ENCODE assay signal across 27 cellular contexts in genomic region chr3:147368561-147369151, GRCh38. TPM values are rescaled to one million over a fixed set of nuclear protein-coding genes. Genes with fewer than 3 reads are reported as not detected.
A peak's percentile ranks its signal among the peaks of the same experiment; 100 is the strongest.
DNase-seq lines count a peak whose midpoint lies in the region; ATAC-seq and TF ChIP-seq lines count a peak whose summit lies in the region.
"Had no signal": no experiment of that assay in that cellular context is flagged by ENCODE, and none has a peak within 500 bp of the region (broad histone marks: within the 10 kb centered on the region; RNA-seq: fewer than 3 reads in every experiment).

No MANE protein-coding gene starts in this region.

- H3K36me3 Mint-ChIP-seq in osteocyte (ENCODE audit: unreplicated experiment) = peaks cover 2% of the 10 kb centered on the region

- H3K9me3 Mint-ChIP-seq in osteocyte (ENCODE audit: unreplicated experiment) = no peaks in the 10 kb centered on the region
- H3K9me3 Mint-ChIP-seq: activated CD8-positive, alpha-beta T cell treated with anti-CD3 and anti-CD28 coated beads for 36 hours; activated T-helper 2 cell treated with anti-CD3 and anti-CD28 coated beads, Interferon-gamma antibody, Interleukin-2, Interleukin-4, amounts not matched to agents 10 μg/mL and 5 μg/mL and 100 μg/mL, durations not matched to agents 14 hours and 24 hours and 36 hours had no signal

- peaks cover 24% of the 10 kb centered on the region for H3K4me1 Mint-ChIP-seq in osteocyte (ENCODE audit: unreplicated experiment)
- H3K4me1 Mint-ChIP-seq: CD14-positive monocyte had no signal

- H3K27ac Mint-ChIP-seq in osteocyte (ENCODE audit: unreplicated experiment) = no peak overlapping the region
- H3K27ac Mint-ChIP-seq: activated CD8-positive, alpha-beta T cell treated with anti-CD3 and anti-CD28 coated beads for 36 hours; activated naive CD4-positive, alpha-beta T cell treated with anti-CD3 and anti-CD28 coated beads, Interleukin-2, amount 50 U/mL, for 72 hours; activated T-helper 2 cell treated with anti-CD3 and anti-CD28 coated beads, Interferon-gamma antibody, Interleukin-2, Interleukin-4, amounts not matched to agents 10 μg/mL and 5 μg/mL and 100 μg/mL, durations not matched to agents 14 hours and 24 hours and 36 hours; CD14-positive monocyte had no signal

- 6 to 11% methylated on average over 13 of the region's 13 CpGs for WGBS in aorta, 2 donors

- H3K27ac ChIP-seq in aorta (ENCODE audit: low read depth in 1 of 2, low read length in 2 of 2) = no peak overlapping the region
- H3K27ac ChIP-seq: gastrocnemius medialis, prostate gland had no signal

- intact Hi-C loops in aorta (cut with DNase I) = no loop called here

- H3K27me3 Mint-ChIP-seq in osteocyte (ENCODE audit: unreplicated experiment) = peaks cover 93% of the 10 kb centered on the region

- no peaks in the 10 kb centered on the region for H3K4me1 ChIP-seq in aorta (ENCODE audit: control insufficient read depth in 1 of 2, insufficient read depth in 2 of 2, low read length in 2 of 2)
- H3K4me1 ChIP-seq: prostate gland had no signal

- no peak for TF ChIP-seq CTCF in choroid plexus epithelial cell (conservative IDR thresholded peaks at IDR 0.05; ENCODE audit: low read depth, low read length)
- TF ChIP-seq CTCF in osteocyte (IDR thresholded peaks at IDR 0.05) = no peak

- peak overlapping the region; percentile 75 for H3K4me3 Mint-ChIP-seq in osteocyte (ENCODE audit: unreplicated experiment)
- H3K4me3 Mint-ChIP-seq: activated CD8-positive, alpha-beta T cell treated with anti-CD3 and anti-CD28 coated beads for 36 hours had no signal

- DNase-seq in NCI-H1694 treated with DMSO at 0.1 percent for 48 hours (lab: John Stamatoyannopoulos, UW) (peak; percentile 6), NCI-H1694 (lab: John Stamatoyannopoulos, UW) (no peak), RKO (ENCODE audit: low spot score) (peak; percentile 2), choroid plexus epithelial cell (ENCODE audit: low read depth) (no peak), osteocyte (ENCODE audit: extremely low spot score, unreplicated experiment) (no peak), aorta (no peak), NOMO-1 treated with dmso at 0.1 percent for 144 hours (lab: John Stamatoyannopoulos, UW; ENCODE audit: unreplicated experiment) (no peak)
- DNase-seq in activated effector memory CD4-positive, alpha-beta T cell treated with anti-CD3 and anti-CD28 coated beads, Interleukin-2, amount 50 U/mL, for 16 hours = no peak
- DNase-seq: 8988T; activated CD4-positive, CD25-positive, alpha-beta regulatory T cell treated with anti-CD3 and anti-CD28 coated beads, Interleukin-2, amount 50 U/mL, for 72 hours; activated CD8-positive, alpha-beta T cell treated with anti-CD3 and anti-CD28 coated beads for 36 hours; cerebellar nuclear complex; gastrocnemius medialis; HCEC 1CT; KBM-7; mesenchymal stem cell; NCI-H2081; SIG-M5; stimulated activated CD4-positive, alpha-beta T cell treated with anti-CD3 and anti-CD28 coated beads, Interleukin-15, amount 100 ng/mL, for 24 hours; stimulated activated naive CD4-positive, alpha-beta T cell treated with Interleukin-2 at 50 U/mL for 16 hours had no signal

- peaks cover 4% of the 10 kb centered on the region for H3K9me3 ChIP-seq in aorta (ENCODE audit: control insufficient read depth, low read length)
- H3K9me3 ChIP-seq: gastrocnemius medialis, prostate gland had no signal

- no peaks in the 10 kb centered on the region for H3K36me3 ChIP-seq in aorta (ENCODE audit: control insufficient read depth in 1 of 2, insufficient read depth in 2 of 2, low read length in 1 of 2)
- H3K36me3 ChIP-seq: gastrocnemius medialis, prostate gland had no signal

- no peak for ATAC-seq in aorta (ENCODE audit: low FRiP score)
- ATAC-seq: activated CD8-positive, alpha-beta T cell treated with anti-CD3 and anti-CD28 coated beads for 36 hours; activated naive CD4-positive, alpha-beta T cell treated with anti-CD3 and anti-CD28 coated beads, Interleukin-2, amount 50 U/mL, for 72 hours; gastrocnemius medialis had no signal

- H3K27me3 ChIP-seq in aorta (ENCODE audit: control insufficient read depth in 1 of 2, insufficient read depth in 2 of 2, low read length in 1 of 2) = peaks cover 0 to 2% of the 10 kb centered on the region in 2 donors

- H3K4me3 ChIP-seq in choroid plexus epithelial cell (ENCODE audit: low read depth, low read length) = peak overlapping the region; percentile 55
- no peak overlapping the region for H3K4me3 ChIP-seq in aorta (ENCODE audit: low read length in 2 of 2)
- H3K4me3 ChIP-seq: gastrocnemius medialis, prostate gland had no signal

RNA-seq across cellular contexts. Expression of gene ZIC4, which starts 37.7 kb away (rescaled TPM):
- total RNA-seq in osteocyte = 8.6 and 8.8 TPM in 2 replicates
- under 1 TPM; 0.09 to 0.49 TPM for total RNA-seq in aorta
- polyA plus RNA-seq in aorta = 1 to 10 TPM in 1 of 2 donors, under 1 TPM in 1; 0.25 to 1.4 TPM
- total RNA-seq: activated CD8-positive, alpha-beta T cell treated with anti-CD3 and anti-CD28 coated beads for 36 hours; activated naive CD4-positive, alpha-beta T cell treated with anti-CD3 and anti-CD28 coated beads, Interleukin-2, amount 50 U/mL, for 72 hours; activated T-helper 2 cell treated with anti-CD3 and anti-CD28 coated beads, Interferon-gamma antibody, Interleukin-2, Interleukin-4, amounts not matched to agents 10 μg/mL and 5 μg/mL and 100 μg/mL, durations not matched to agents 14 hours and 24 hours and 36 hours; HT-29; MCF 10A; prostate gland; urinary bladder had no signal
- polyA plus RNA-seq: CD14-positive monocyte, urinary bladder had no signal

RNA-seq across cellular contexts. Expression of gene ZIC1, which starts 40.5 kb away (rescaled TPM):
- total RNA-seq in osteocyte = 89.9 and 96.9 TPM in 2 replicates
- total RNA-seq in aorta = 1 to 10 TPM in 1 of 2 donors, under 1 TPM in 1; 0.99 to 1.7 TPM
- polyA plus RNA-seq in aorta = 1 to 10 TPM; 2.3 to 2.7 TPM
- total RNA-seq: activated CD8-positive, alpha-beta T cell treated with anti-CD3 and anti-CD28 coated beads for 36 hours; activated naive CD4-positive, alpha-beta T cell treated with anti-CD3 and anti-CD28 coated beads, Interleukin-2, amount 50 U/mL, for 72 hours; activated T-helper 2 cell treated with anti-CD3 and anti-CD28 coated beads, Interferon-gamma antibody, Interleukin-2, Interleukin-4, amounts not matched to agents 10 μg/mL and 5 μg/mL and 100 μg/mL, durations not matched to agents 14 hours and 24 hours and 36 hours; HT-29; MCF 10A; prostate gland; urinary bladder had no signal
- polyA plus RNA-seq: CD14-positive monocyte, urinary bladder had no signal

Comparison
In these comparisons a context has a peak if more than half of its experiments do, and no peak if none do; other contexts are left out.
1. DNase-seq: peak in NCI-H1694 treated with DMSO at 0.1 percent for 48 hours (single experiment) and RKO (single experiment); none in NCI-H1694 (single experiment), choroid plexus epithelial cell (single experiment), osteocyte (single experiment), activated effector memory CD4-positive, alpha-beta T cell treated with anti-CD3 and anti-CD28 coated beads, Interleukin-2, amount 50 U/mL, for 16 hours (single experiment), aorta (0 of 2) and NOMO-1 treated with dmso at 0.1 percent for 144 hours (single experiment).
2. RNA of gene ZIC1, which starts 40.5 kb away (total RNA-seq): 89.9 to 96.9 TPM in osteocyte; 0.99 to 1.7 TPM in aorta; every median in the first group is over 10 times any median in the second.